Comparison of ENCODE assay signal across 1 cellular context in genomic region chr1:231162970-231163830, GRCh38.
TF ChIP-seq lines count a peak whose summit lies in the region.

No MANE protein-coding gene starts in this region.

TF ChIP-seq in HEK293, 187 proteins besides CTCF, POLR2A, EP300 and RAD21 (continued from another document):
- TF ChIP-seq ZBTB10 (tag by site-specific recombination; IDR thresholded peaks at IDR 0.05) (no peak), PBX3 (CRISPR knock-in tag; IDR thresholded peaks at IDR 0.05) (peak; percentile 59), REPIN1 (tag by site-specific recombination; IDR thresholded peaks at IDR 0.05; ENCODE audit: low read depth) (0 out of 2 replicates have a peak, but pooled peaks have one; percentile 16), ZNF560 (tag by site-specific recombination; IDR thresholded peaks at IDR 0.05; ENCODE audit: borderline replicate concordance) (peak; percentile 97), ZNF660 (tag by site-specific recombination; IDR thresholded peaks at IDR 0.05) (0 out of 2 replicates have a peak, but pooled peaks have one; percentile 38), GLI4 (tag by site-specific recombination; IDR thresholded peaks at IDR 0.05) (no peak), ZXDB (tag by site-specific recombination; IDR thresholded peaks at IDR 0.05) (0 out of 2 replicates have a peak, but pooled peaks have one; percentile 3), ZBTB17 (tag by site-specific recombination; IDR thresholded peaks at IDR 0.05) (peak; percentile 21), PRDM2 (tag by site-specific recombination; IDR thresholded peaks at IDR 0.05; ENCODE audit: borderline replicate concordance) (0 out of 2 replicates have a peak, but pooled peaks have one; percentile 37), SP7 (tag by site-specific recombination; IDR thresholded peaks at IDR 0.05) (no peak), BCL11B (tag by site-specific recombination; IDR thresholded peaks at IDR 0.05; ENCODE audit: low read depth) (no peak), ZNF610 (tag by site-specific recombination; IDR thresholded peaks at IDR 0.05; ENCODE audit: borderline replicate concordance) (no peak), SP3 (tag by site-specific recombination; IDR thresholded peaks at IDR 0.05) (0 out of 2 replicates have a peak, but pooled peaks have one; percentile 7), ZNF335 (tag by site-specific recombination; conservative IDR thresholded peaks at IDR 0.05) (peak; percentile 94; the same call in 1 of the 2 replicates), MEIS1 (CRISPR knock-in tag; IDR thresholded peaks at IDR 0.05; ENCODE audit: borderline replicate concordance) (peak; percentile 38; the same call in 1 of the 2 replicates)
